Comparison of ENCODE assay signal across 1 cellular context in genomic region chr11:66347425-66348276, GRCh38.
TF ChIP-seq lines count a peak whose summit lies in the region.

TSS of gene B4GAT1 (minus strand) at chr11:66347629. CDS start at chr11:66347545, 84 bp downstream.

TF ChIP-seq in A549, 52 proteins besides CTCF, POLR2A, EP300 and RAD21 (continued from another document):
- TF ChIP-seq, protein P1, sequence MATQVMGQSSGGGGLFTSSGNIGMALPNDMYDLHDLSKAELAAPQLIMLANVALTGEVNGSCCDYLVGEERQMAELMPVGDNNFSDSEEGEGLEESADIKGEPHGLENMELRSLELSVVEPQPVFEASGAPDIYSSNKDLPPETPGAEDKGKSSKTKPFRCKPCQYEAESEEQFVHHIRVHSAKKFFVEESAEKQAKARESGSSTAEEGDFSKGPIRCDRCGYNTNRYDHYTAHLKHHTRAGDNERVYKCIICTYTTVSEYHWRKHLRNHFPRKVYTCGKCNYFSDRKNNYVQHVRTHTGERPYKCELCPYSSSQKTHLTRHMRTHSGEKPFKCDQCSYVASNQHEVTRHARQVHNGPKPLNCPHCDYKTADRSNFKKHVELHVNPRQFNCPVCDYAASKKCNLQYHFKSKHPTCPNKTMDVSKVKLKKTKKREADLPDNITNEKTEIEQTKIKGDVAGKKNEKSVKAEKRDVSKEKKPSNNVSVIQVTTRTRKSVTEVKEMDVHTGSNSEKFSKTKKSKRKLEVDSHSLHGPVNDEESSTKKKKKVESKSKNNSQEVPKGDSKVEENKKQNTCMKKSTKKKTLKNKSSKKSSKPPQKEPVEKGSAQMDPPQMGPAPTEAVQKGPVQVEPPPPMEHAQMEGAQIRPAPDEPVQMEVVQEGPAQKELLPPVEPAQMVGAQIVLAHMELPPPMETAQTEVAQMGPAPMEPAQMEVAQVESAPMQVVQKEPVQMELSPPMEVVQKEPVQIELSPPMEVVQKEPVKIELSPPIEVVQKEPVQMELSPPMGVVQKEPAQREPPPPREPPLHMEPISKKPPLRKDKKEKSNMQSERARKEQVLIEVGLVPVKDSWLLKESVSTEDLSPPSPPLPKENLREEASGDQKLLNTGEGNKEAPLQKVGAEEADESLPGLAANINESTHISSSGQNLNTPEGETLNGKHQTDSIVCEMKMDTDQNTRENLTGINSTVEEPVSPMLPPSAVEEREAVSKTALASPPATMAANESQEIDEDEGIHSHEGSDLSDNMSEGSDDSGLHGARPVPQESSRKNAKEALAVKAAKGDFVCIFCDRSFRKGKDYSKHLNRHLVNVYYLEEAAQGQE (IDR thresholded peaks at IDR 0.05) = no peak
- TF ChIP-seq NPAS2 (CRISPR knock-in tag; IDR thresholded peaks at IDR 0.05; ENCODE audit: borderline replicate concordance) (no peak), HDAC2 (IDR thresholded peaks at IDR 0.05) (no peak), ZC3H11A (IDR thresholded peaks at IDR 0.05) (no peak), RCOR1 (IDR thresholded peaks at IDR 0.05; ENCODE audit: low read depth, low read length) (no peak), JUNB (IDR thresholded peaks at IDR 0.05) (no peak), ZNF302 (CRISPR knock-in tag; IDR thresholded peaks at IDR 0.05) (no peak), ZSCAN20 (CRISPR knock-in tag; IDR thresholded peaks at IDR 0.05) (no peak), SREBF2 (IDR thresholded peaks at IDR 0.05) (peak; percentile 86), TFCP2L1 (CRISPR knock-in tag; IDR thresholded peaks at IDR 0.05) (no peak), SMC3 (IDR thresholded peaks at IDR 0.05) (no peak), MYC (IDR thresholded peaks at IDR 0.05; ENCODE audit: borderline replicate concordance, low read length) (peak; percentile 34; the same call in 1 of the 2 replicates), NFE2L2 (conservative IDR thresholded peaks at IDR 0.05; ENCODE audit: low read length) (0 out of 2 replicates have a peak, but pooled peaks have one; percentile 1), EHMT2 (IDR thresholded peaks at IDR 0.05; ENCODE audit: low read depth) (no peak), MAFK (IDR thresholded peaks at IDR 0.05; ENCODE audit: partially characterized antibody) (no peak), PBX3 (IDR thresholded peaks at IDR 0.05) (0 out of 2 replicates have a peak, but pooled peaks have one; percentile 14), EHF (CRISPR knock-in tag; IDR thresholded peaks at IDR 0.05) (no peak), ELK1 (IDR thresholded peaks at IDR 0.05; ENCODE audit: low read depth, low read length) (no peak), FOSL2 (IDR thresholded peaks at IDR 0.05) (no peak), FOSL2 (CRISPR knock-in tag; IDR thresholded peaks at IDR 0.05) (peak; percentile 4; the same call in 1 of the 2 replicates), CEBPB (IDR thresholded peaks at IDR 0.05) (peak in 1 of 2 experiments; percentile 42; a peak in 1 of 4 replicates), FOXS1 (CRISPR knock-in tag; IDR thresholded peaks at IDR 0.05) (no peak)
- TF ChIP-seq, protein P2, sequence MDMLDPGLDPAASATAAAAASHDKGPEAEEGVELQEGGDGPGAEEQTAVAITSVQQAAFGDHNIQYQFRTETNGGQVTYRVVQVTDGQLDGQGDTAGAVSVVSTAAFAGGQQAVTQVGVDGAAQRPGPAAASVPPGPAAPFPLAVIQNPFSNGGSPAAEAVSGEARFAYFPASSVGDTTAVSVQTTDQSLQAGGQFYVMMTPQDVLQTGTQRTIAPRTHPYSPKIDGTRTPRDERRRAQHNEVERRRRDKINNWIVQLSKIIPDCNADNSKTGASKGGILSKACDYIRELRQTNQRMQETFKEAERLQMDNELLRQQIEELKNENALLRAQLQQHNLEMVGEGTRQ (IDR thresholded peaks at IDR 0.05) = no peak
- TF ChIP-seq, protein P3, sequence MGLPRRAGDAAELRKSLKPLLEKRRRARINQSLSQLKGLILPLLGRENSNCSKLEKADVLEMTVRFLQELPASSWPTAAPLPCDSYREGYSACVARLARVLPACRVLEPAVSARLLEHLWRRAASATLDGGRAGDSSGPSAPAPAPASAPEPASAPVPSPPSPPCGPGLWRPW (IDR thresholded peaks at IDR 0.05) = no peak
